Comparison of ENCODE assay signal across 14 cellular contexts in the genomic region with DNA sequence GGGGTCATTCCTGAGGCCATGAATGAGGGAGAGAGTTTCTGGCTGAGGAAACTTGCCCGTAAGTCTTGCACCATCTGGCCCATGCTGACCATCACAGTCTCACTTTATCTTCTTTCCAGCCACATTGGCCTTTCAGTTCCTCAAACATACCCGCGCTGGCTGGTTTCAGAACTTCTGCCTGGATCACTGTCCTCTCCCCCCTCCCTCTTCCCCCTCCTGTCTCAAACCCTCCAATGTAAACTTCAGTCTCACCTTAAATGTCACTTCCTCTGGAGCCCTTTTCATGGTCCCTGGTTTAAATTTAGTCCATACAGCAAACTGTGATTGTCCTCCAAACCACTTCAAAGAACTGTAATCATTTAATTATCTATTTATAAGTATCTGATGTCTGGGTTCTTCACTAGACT. TPM values are rescaled to one million over a fixed set of nuclear protein-coding genes. Genes with fewer than 3 reads are reported as not detected.
DNase-seq lines count a peak whose midpoint lies in the region; ATAC-seq, FAIRE-seq and TF ChIP-seq lines count a peak whose summit lies in the region.
"Had no signal": no experiment of that assay in that cellular context is flagged by ENCODE, and none has a peak within 500 bp of the region (broad histone marks: within the 10 kb centered on the region; RNA-seq: fewer than 3 reads in every experiment).

No MANE protein-coding gene starts in this region.

- WGBS in transverse colon (ENCODE audit: low coverage in 1 of 2), 2 donors: 54 to 59% methylated on average over 2 to 3 of the region's 3 CpGs

- no peaks in the 10 kb centered on the region for H3K9me3 ChIP-seq in transverse colon
- H3K9me3 ChIP-seq: adrenal gland, mucosa of descending colon had no signal

- peaks cover 47 to 56% of the 10 kb centered on the region in 2 donors for H3K4me1 Mint-ChIP-seq in natural killer cell
- H3K4me1 Mint-ChIP-seq in natural killer cell treated with Interleukin-12 subunit alpha and Interleukin-12 subunit beta and Interleukin-15 and Interleukin-18, amount 100 ng/mL, for 72 hours (ENCODE audit: low read depth in 2 of 2): peaks cover 38 to 41% of the 10 kb centered on the region in 2 donors

- intact Hi-C loops in natural killer cell (cut with micrococcal nuclease) (no loop called here), transverse colon (cut with DNase I; ENCODE audit: low total_unique reads) (no loop called here)

- H3K36me3 ChIP-seq in transverse colon: no peaks in the 10 kb centered on the region
- H3K36me3 ChIP-seq: adrenal gland had no signal

- peaks cover 0 to 4% of the 10 kb centered on the region in 2 donors for H3K27me3 Mint-ChIP-seq in natural killer cell (ENCODE audit: low read depth in 2 of 2)
- no peaks in the 10 kb centered on the region for H3K27me3 Mint-ChIP-seq in natural killer cell treated with Interleukin-12 subunit alpha and Interleukin-12 subunit beta and Interleukin-15 and Interleukin-18, amount 100 ng/mL, for 72 hours

- no peak overlapping the region for H3K4me3 ChIP-seq in NB4 (ENCODE audit: low read depth, low read length)
- no peak overlapping the region for H3K4me3 ChIP-seq in transverse colon
- H3K4me3 ChIP-seq: adrenal gland, mucosa of descending colon had no signal

- H3K27ac ChIP-seq in transverse colon: peak overlapping the region in 1 of 4 donors; percentile 38

- TF ChIP-seq CTCF in natural killer cell (IDR thresholded peaks at IDR 0.05): no peak
- no peak for TF ChIP-seq CTCF in NB4 (IDR thresholded peaks at IDR 0.05; ENCODE audit: low read depth, low read length)
- no peak for TF ChIP-seq CTCF in transverse colon (IDR thresholded peaks at IDR 0.05)

- H3K9me3 Mint-ChIP-seq in natural killer cell: no peaks in the 10 kb centered on the region
- no peaks in the 10 kb centered on the region for H3K9me3 Mint-ChIP-seq in natural killer cell treated with Interleukin-12 subunit alpha and Interleukin-12 subunit beta and Interleukin-15 and Interleukin-18, amount 100 ng/mL, for 72 hours

- H3K4me1 ChIP-seq in transverse colon: peaks cover under 1 to 30% (median 22%) of the 10 kb centered on the region in 4 donors

- TF ChIP-seq POLR2A in NB4 (IDR thresholded peaks at IDR 0.05; ENCODE audit: extremely low read depth, insufficient read length): no peak
- no peak for TF ChIP-seq POLR2A in transverse colon (IDR thresholded peaks at IDR 0.05)

- DNase-seq in natural killer cell (no peak), NB4 (ENCODE audit: low read depth) (peak; percentile 49), transverse colon (peak; percentile 68), frontal cortex (ENCODE audit: low spot score in 2 of 2) (no peak), GF-D8 (lab: John Stamatoyannopoulos, UW) (no peak), NCI-H524 (lab: John Stamatoyannopoulos, UW) (no peak)
- DNase-seq in natural killer cell treated with Interleukin-12 subunit alpha and Interleukin-12 subunit beta and Interleukin-15 and Interleukin-18, amount 100 ng/mL, for 72 hours (ENCODE audit: low spot score): no peak
- DNase-seq: ACHN; NCI-H146; stimulated activated CD4-positive, alpha-beta T cell treated with anti-CD3 and anti-CD28 coated beads, Interleukin-1b, Interleukin-23, amount 100 ng/mL, for 48 hours had no signal

- H3K27ac Mint-ChIP-seq in natural killer cell: peak overlapping the region; percentile 92 to 96
- H3K27ac Mint-ChIP-seq in natural killer cell treated with Interleukin-12 subunit alpha and Interleukin-12 subunit beta and Interleukin-15 and Interleukin-18, amount 100 ng/mL, for 72 hours: peak overlapping the region in 1 of 2 donors; percentile 9

- no peak overlapping the region for H3K4me3 Mint-ChIP-seq in natural killer cell
- H3K4me3 Mint-ChIP-seq in natural killer cell treated with Interleukin-12 subunit alpha and Interleukin-12 subunit beta and Interleukin-15 and Interleukin-18, amount 100 ng/mL, for 72 hours: no peak overlapping the region

- no peak for TF ChIP-seq EP300 in transverse colon (IDR thresholded peaks at IDR 0.05; ENCODE audit: low read depth)

- in situ Hi-C loops in transverse colon (cut with MboI; ENCODE audit: low pct_ligation_motif_present in 1 of 4, low pct_unique_long_range_greater_than_20kb in 1 of 4, low sequenced_read_pairs in 3 of 4): no loop called here

- ATAC-seq in natural killer cell: no peak
- ATAC-seq in natural killer cell treated with Interleukin-12 subunit alpha and Interleukin-12 subunit beta and Interleukin-15 and Interleukin-18, amount 100 ng/mL, for 72 hours: no peak
- ATAC-seq in HG02852 (IDR thresholded peaks at IDR 0.05; ENCODE audit: unreplicated experiment): peak; percentile 38
- ATAC-seq: mucosa of descending colon had no signal

- H3K27me3 ChIP-seq in transverse colon: no peaks in the 10 kb centered on the region
- H3K27me3 ChIP-seq: adrenal gland had no signal

- no peak for FAIRE-seq in frontal cortex (lab: Jason Lieb, UNC)
- FAIRE-seq: TTC549 had no signal

- no peaks in the 10 kb centered on the region for H3K36me3 Mint-ChIP-seq in natural killer cell
- no peaks in the 10 kb centered on the region for H3K36me3 Mint-ChIP-seq in natural killer cell treated with Interleukin-12 subunit alpha and Interleukin-12 subunit beta and Interleukin-15 and Interleukin-18, amount 100 ng/mL, for 72 hours

RNA-seq across cellular contexts. Expression of a gene that starts 3.7 kb away (rescaled TPM):
- total RNA-seq in natural killer cell: 100 to 1,000 TPM in 1 of 3 donors, 10 to 100 TPM in 2; 89.3 to 102 (median 96.8) TPM
- total RNA-seq in natural killer cell treated with Interleukin-12 subunit alpha and Interleukin-12 subunit beta and Interleukin-15 and Interleukin-18, amount 100 ng/mL, for 72 hours: 100 to 1,000 TPM in 1 of 2 donors, 10 to 100 TPM in 1; 81.8 to 105 TPM
- total RNA-seq in transverse colon: 10 to 100 TPM; 35.2 to 47.2 (median 45.1) TPM
- 9.4 TPM for total RNA-seq in frontal cortex

RNA-seq across cellular contexts. Expression of a gene that starts 3.9 kb away (rescaled TPM):
- total RNA-seq in natural killer cell: 10 to 100 TPM; 61.0 to 69.7 (median 67.5) TPM
- total RNA-seq in natural killer cell treated with Interleukin-12 subunit alpha and Interleukin-12 subunit beta and Interleukin-15 and Interleukin-18, amount 100 ng/mL, for 72 hours: 100 to 1,000 TPM; 110 to 182 TPM
- total RNA-seq in transverse colon: 10 to 100 TPM; 15.5 to 70.3 (median 42.8) TPM
- total RNA-seq in frontal cortex: 37.5 TPM

RNA-seq across cellular contexts. Expression of a gene that starts 14.0 kb away (rescaled TPM):
- not detected for total RNA-seq in natural killer cell
- total RNA-seq in natural killer cell treated with Interleukin-12 subunit alpha and Interleukin-12 subunit beta and Interleukin-15 and Interleukin-18, amount 100 ng/mL, for 72 hours: under 1 TPM in 1 of 2 donors, not detected in 1; 0.10 TPM
- total RNA-seq in transverse colon: 1 to 10 TPM; 1.8 to 7.0 (median 3.5) TPM
- 131 TPM for total RNA-seq in frontal cortex

RNA-seq across cellular contexts. Expression of a gene that starts 41.7 kb away (rescaled TPM):
- total RNA-seq in natural killer cell: 10 to 100 TPM; 11.6 to 26.5 (median 20.1) TPM
- 1 to 10 TPM; 1.2 to 5.0 TPM for total RNA-seq in natural killer cell treated with Interleukin-12 subunit alpha and Interleukin-12 subunit beta and Interleukin-15 and Interleukin-18, amount 100 ng/mL, for 72 hours
- 10 to 100 TPM in 3 of 4 donors, 1 to 10 TPM in 1; 8.1 to 18.9 (median 12.6) TPM for total RNA-seq in transverse colon
- 3.3 TPM for total RNA-seq in frontal cortex

RNA-seq across cellular contexts. Expression of a gene that starts 42.9 kb away (rescaled TPM):
- total RNA-seq in natural killer cell (under 1 TPM in 1 of 3 donors, not detected in 2; 0.35 TPM), transverse colon (not detected), frontal cortex (not detected)
- not detected for total RNA-seq in natural killer cell treated with Interleukin-12 subunit alpha and Interleukin-12 subunit beta and Interleukin-15 and Interleukin-18, amount 100 ng/mL, for 72 hours

Comparison
In these comparisons a context has a peak if more than half of its experiments do, and no peak if none do; other contexts are left out.
1. DNase-seq: peak in NB4 (single experiment) and transverse colon (single experiment); none in natural killer cell (single experiment), natural killer cell treated with Interleukin-12 subunit alpha and Interleukin-12 subunit beta and Interleukin-15 and Interleukin-18, amount 100 ng/mL, for 72 hours (single experiment), frontal cortex (0 of 2), GF-D8 (single experiment) and NCI-H524 (0 of 2).
2. RNA of a gene that starts 14.0 kb away (total RNA-seq): 131 TPM in frontal cortex (single experiment); 1.8 to 7.0 TPM in transverse colon, 0.10 TPM in natural killer cell treated with Interleukin-12 subunit alpha and Interleukin-12 subunit beta and Interleukin-15 and Interleukin-18, amount 100 ng/mL, for 72 hours and not detected in natural killer cell; every median in the first group is over 10 times any median in the second.